ENCODE assay signal across 11 cellular contexts in genomic region chrX:21194526-21194925, GRCh38.
"Had no signal": no experiment of that assay in that cellular context is flagged by ENCODE, and none has a peak within 500 bp of the region (broad histone marks: within the 10 kb centered on the region; RNA-seq: fewer than 3 reads in every experiment).

No MANE protein-coding gene starts in this region.

- H3K4me1 ChIP-seq: HAP-1 had no signal

- DNase-seq: GM23248, GOT3, H7, H9, HCEC 1CT, HFFc6 had no signal

- H3K27ac ChIP-seq: GM23248 had no signal

- H3K27ac Mint-ChIP-seq: GM23338, HFFc6 had no signal

- H3K36me3 ChIP-seq: HAP-1 had no signal

- ATAC-seq: GM23338, HCT116 had no signal

- H3K4me2 ChIP-seq: GM23338 had no signal

- H2AFZ ChIP-seq: GM23248, GM23338 had no signal

- H3K4me3 Mint-ChIP-seq: GM23338, H9, HFFc6 had no signal

- H3K9me3 ChIP-seq: HAP-1 had no signal

- H3K4me3 ChIP-seq: GM23248, GM23338, HAP-1 had no signal

- H3K9ac ChIP-seq: GM23248 had no signal

- FAIRE-seq: H1, H54 had no signal

- H3K4me1 Mint-ChIP-seq: GM23338 had no signal
